ENCODE assay signal across 8 cellular contexts in the genomic region with DNA sequence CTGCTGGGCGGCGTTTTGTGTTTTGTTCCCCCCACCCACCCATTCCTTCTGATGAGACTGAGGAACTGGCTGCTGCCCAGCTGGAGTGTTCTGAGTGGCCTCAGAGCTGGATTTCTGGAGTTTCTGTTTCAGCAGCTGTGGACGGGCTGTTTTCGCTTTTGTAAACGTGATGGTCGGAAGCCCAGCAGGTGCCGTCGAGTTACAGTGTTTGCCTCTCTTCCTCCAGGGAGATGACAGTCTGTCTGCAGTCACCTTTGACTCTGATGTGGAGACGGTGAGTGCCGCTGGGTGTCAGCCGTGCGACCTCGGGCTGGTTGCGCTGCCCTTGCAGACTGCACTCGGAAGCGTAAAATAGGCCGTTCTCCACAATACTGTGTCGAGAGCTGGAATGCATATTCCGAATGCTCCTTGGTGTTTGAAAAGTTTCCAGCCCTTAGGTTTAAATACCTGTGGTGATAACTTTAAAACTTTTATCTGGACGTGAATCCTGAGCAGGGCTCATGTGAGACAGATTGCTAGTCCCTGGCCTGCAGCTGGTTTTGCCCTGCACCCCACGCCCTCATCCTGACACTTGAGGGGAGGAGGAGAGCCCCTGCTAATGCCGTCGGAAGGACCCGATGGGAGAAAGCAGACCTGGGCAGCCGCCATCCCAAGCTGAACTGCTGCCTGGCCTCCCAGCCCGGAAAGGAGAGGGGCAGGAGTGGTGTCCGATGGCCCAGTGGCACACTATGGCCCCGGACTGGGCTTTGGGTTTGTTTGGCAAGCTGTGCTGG. TPM values are rescaled to one million over a fixed set of nuclear protein-coding genes. Genes with fewer than 3 reads are reported as not detected.
DNase-seq lines count a peak whose midpoint lies in the region; ATAC-seq, FAIRE-seq and TF ChIP-seq lines count a peak whose summit lies in the region.

No MANE protein-coding gene starts in this region.

- H3K36me3 ChIP-seq in astrocyte (ENCODE audit: insufficient read depth, low read length): no peaks in the 10 kb centered on the region
- H3K36me3 ChIP-seq in CD8-positive, alpha-beta memory T cell (ENCODE audit: insufficient read depth, low read length): no peaks in the 10 kb centered on the region

- TF ChIP-seq CTCF in astrocyte (IDR thresholded peaks at IDR 0.05; ENCODE audit: insufficient read depth, low read depth, low read length): no peak

- H2AFZ ChIP-seq in astrocyte (ENCODE audit: low read depth, low read length): no peak overlapping the region

- no peak overlapping the region for H3K27ac Mint-ChIP-seq in astrocyte (ENCODE audit: unreplicated experiment)
- peak overlapping the region in 2 of 8 donors; percentile 57 to 76 for H3K27ac Mint-ChIP-seq in CD8-positive, alpha-beta memory T cell

- CTCF ChIA-PET in CD8-positive, alpha-beta memory T cell (lab: Charles Lee): interaction anchor here (0.9 to 1.4 kb wide), 5 partner anchors 8 to 116 kb away, joined by 3 to 4 read pairs (median 3); partner anchors contain the start of gene IQCE

- no peaks in the 10 kb centered on the region for H3K27me3 Mint-ChIP-seq in astrocyte (ENCODE audit: low read depth, unreplicated experiment)
- H3K27me3 Mint-ChIP-seq in CD8-positive, alpha-beta memory T cell: no peaks in the 10 kb centered on the region

- no peak for DNase-seq in astrocyte (ENCODE audit: low read depth)
- DNase-seq in posterior vena cava (ENCODE audit: low spot score): peak; percentile 76
- DNase-seq in NCI-H1105 treated with DMSO at 0.1 percent for 48 hours (lab: John Stamatoyannopoulos, UW): no peak
- DNase-seq in CD8-positive, alpha-beta memory T cell: no peak
- no peak for DNase-seq in NCI-H146 (lab: John Stamatoyannopoulos, UW)
- DNase-seq in NCI-H82 (lab: John Stamatoyannopoulos, UW): no peak

- H3K36me3 Mint-ChIP-seq in astrocyte (ENCODE audit: low read depth, unreplicated experiment): peaks cover 3% of the 10 kb centered on the region
- peaks cover 0 to 6% (median 4%) of the 10 kb centered on the region in 3 donors for H3K36me3 Mint-ChIP-seq in CD8-positive, alpha-beta memory T cell

- H3K27ac ChIP-seq in astrocyte (ENCODE audit: low read depth, low read length): no peak overlapping the region
- H3K27ac ChIP-seq in CD8-positive, alpha-beta memory T cell (ENCODE audit: low read depth, low read length): no peak overlapping the region

- peak overlapping the region; percentile 59 for H3K4me2 ChIP-seq in astrocyte (ENCODE audit: low read length)

- peaks cover 11% of the 10 kb centered on the region for H3K4me1 Mint-ChIP-seq in astrocyte (ENCODE audit: low read depth, unreplicated experiment)
- peaks cover 0 to 11% (median 9%) of the 10 kb centered on the region in 3 donors for H3K4me1 Mint-ChIP-seq in CD8-positive, alpha-beta memory T cell

- FAIRE-seq in astrocyte (lab: Jason Lieb, UNC): no peak

- no peaks in the 10 kb centered on the region for H3K9me3 ChIP-seq in astrocyte (ENCODE audit: insufficient read depth, low read depth, low read length)
- no peaks in the 10 kb centered on the region for H3K9me3 ChIP-seq in CD8-positive, alpha-beta memory T cell (ENCODE audit: low read length)

- H3K4me1 ChIP-seq in astrocyte (ENCODE audit: insufficient read depth, low read length): peaks cover 14% of the 10 kb centered on the region
- H3K4me1 ChIP-seq in CD8-positive, alpha-beta memory T cell (ENCODE audit: insufficient read depth, low read length): no peaks in the 10 kb centered on the region

- intact Hi-C loops in posterior vena cava (cut with DNase I): loop anchor here in 1 of 2 donors (5.0 kb wide), 1 partner anchor 115 kb away; no protein-coding TSS in a partner anchor

- H3K27me3 ChIP-seq in astrocyte (ENCODE audit: insufficient read depth, low read length): no peaks in the 10 kb centered on the region
- no peaks in the 10 kb centered on the region for H3K27me3 ChIP-seq in CD8-positive, alpha-beta memory T cell (ENCODE audit: insufficient read depth, low read length, poor library complexity, severe bottlenecking)

- peaks cover 27% of the 10 kb centered on the region for H4K20me1 ChIP-seq in astrocyte (ENCODE audit: insufficient read depth, low read length)

- H3K9ac ChIP-seq in astrocyte (ENCODE audit: low read length): peak overlapping the region; percentile 7

- H3K9me3 Mint-ChIP-seq in astrocyte (ENCODE audit: unreplicated experiment): no peaks in the 10 kb centered on the region
- H3K9me3 Mint-ChIP-seq in CD8-positive, alpha-beta memory T cell: no peaks in the 10 kb centered on the region

- ATAC-seq in GM19023 (IDR thresholded peaks at IDR 0.05; ENCODE audit: unreplicated experiment): peak; percentile 84
- ATAC-seq in HG02870 (IDR thresholded peaks at IDR 0.05; ENCODE audit: unreplicated experiment): peak; percentile 84

- H3K4me3 ChIP-seq in astrocyte (ENCODE audit: insufficient read depth, low read depth, low read length): peak overlapping the region; percentile 1
- no peak overlapping the region for H3K4me3 ChIP-seq in CD8-positive, alpha-beta memory T cell (ENCODE audit: low read length)

- H3K79me2 ChIP-seq in astrocyte (ENCODE audit: insufficient read depth, low read length): peaks cover 7% of the 10 kb centered on the region

- POLR2A ChIA-PET in CD8-positive, alpha-beta memory T cell (lab: Charles Lee): no interaction called here

- H3K4me3 Mint-ChIP-seq in astrocyte (ENCODE audit: unreplicated experiment): no peak overlapping the region
- peak overlapping the region in 3 of 7 donors; percentile 48 to 64 (median 57) for H3K4me3 Mint-ChIP-seq in CD8-positive, alpha-beta memory T cell

RNA-seq across cellular contexts. Expression of gene IQCE, which starts 8.3 kb away (rescaled TPM):
- total RNA-seq in astrocyte (13.1 and 13.8 TPM in 2 replicates), posterior vena cava (10 to 100 TPM; 14.6 to 19.1 TPM)
- 10 to 100 TPM in 1 of 2 experiments, 1 to 10 TPM in 1; 9.6 to 10.4 TPM for total RNA-seq in CD8-positive, alpha-beta memory T cell
- polyA plus RNA-seq in CD8-positive, alpha-beta memory T cell: 4.1 TPM

RNA-seq across cellular contexts. Expression of gene BRAT1, which starts 11.8 kb away (rescaled TPM):
- 18.7 and 19.7 TPM in 2 replicates for total RNA-seq in astrocyte
- total RNA-seq in posterior vena cava: 10 to 100 TPM; 16.3 to 17.2 TPM
- 10 to 100 TPM; 35.0 to 38.8 TPM for total RNA-seq in CD8-positive, alpha-beta memory T cell
- polyA plus RNA-seq in CD8-positive, alpha-beta memory T cell: 41.9 TPM

RNA-seq across cellular contexts. Expression of gene LFNG, which starts 47.5 kb away (rescaled TPM):
- total RNA-seq in astrocyte (58.6 and 76.9 TPM in 2 replicates), posterior vena cava (10 to 100 TPM; 15.2 to 16.5 TPM)
- total RNA-seq in CD8-positive, alpha-beta memory T cell: 10 to 100 TPM; 28.0 to 30.8 TPM
- 2.0 TPM for polyA plus RNA-seq in CD8-positive, alpha-beta memory T cell
